In the genomic region with DNA sequence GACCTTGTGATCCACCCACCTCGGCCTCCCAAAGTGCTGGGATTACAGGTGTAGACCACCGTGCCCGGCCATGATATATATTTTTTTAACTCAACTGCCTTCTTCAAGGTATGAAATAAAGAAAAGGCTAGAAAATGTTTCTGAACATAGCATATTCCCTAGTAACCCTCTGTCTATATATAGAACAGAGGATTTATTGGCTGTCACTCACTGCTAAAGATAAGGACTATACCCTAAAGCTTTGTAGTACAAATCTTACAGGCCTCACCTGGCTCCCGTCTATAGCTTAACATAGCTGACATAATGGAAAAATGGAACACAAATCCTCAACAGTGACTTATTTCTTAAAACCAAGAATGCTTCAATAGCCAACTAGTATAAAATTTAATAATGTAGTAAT, we compare ENCODE assay signal across 32 cellular contexts.
"Had no signal": no experiment of that assay in that cellular context is flagged by ENCODE, and none has a peak within 500 bp of the region (broad histone marks: within the 10 kb centered on the region; RNA-seq: fewer than 3 reads in every experiment).

No MANE protein-coding gene starts in this region.

- DNase-seq: activated effector memory CD4-positive, alpha-beta T cell treated with anti-CD3 and anti-CD28 coated beads, Interleukin-2, amount 50 U/mL, for 16 hours; activated effector memory CD4-positive, alpha-beta T cell treated with Interleukin-2 at 50 U/mL for 16 hours; activated gamma-delta T cell; activated gamma-delta T cell treated with Interleukin-2 at 50 U/mL for 16 hours; activated naive CD4-positive, alpha-beta T cell; activated naive CD4-positive, alpha-beta T cell treated with anti-CD3 and anti-CD28 coated beads for 36 hours; activated naive CD4-positive, alpha-beta T cell treated with anti-CD3 and anti-CD28 coated beads, Interleukin-2, amount 10 ng/mL, durations not matched to agents 7 days and 5 days; activated naive CD4-positive, alpha-beta T cell treated with anti-CD3 and anti-CD28 coated beads, Interleukin-2, amount 50 U/mL, for 16 hours; activated naive CD4-positive, alpha-beta T cell treated with Interleukin-2 at 50 U/mL for 16 hours; activated naive CD8-positive, alpha-beta T cell treated with anti-CD3 and anti-CD28 coated beads for 36 hours; activated naive CD8-positive, alpha-beta T cell treated with anti-CD3 and anti-CD28 coated beads, Interleukin-2, amount 10 ng/mL, durations not matched to agents 7 days and 5 days; activated naive CD8-positive, alpha-beta T cell treated with anti-CD3 and anti-CD28 coated beads, Interleukin-2, amount 50 U/mL, for 24 hours; activated T-cell treated with anti-CD3 and anti-CD28 coated beads, Interleukin-2, amount 50 U/mL, for 24 hours; activated T-cell treated with anti-CD3 and anti-CD28 coated beads, Interleukin-2, amount 50 U/mL, for 4 hours; activated T-cell treated with anti-CD3 and anti-CD28 coated beads, Interleukin-2, amount 50 U/mL, for 48 hours; activated T-cell treated with anti-CD3 and anti-CD28 coated beads, Interleukin-2, amount 50 U/mL, for 72 hours; adrenal gland; amniotic stem cell; amygdala; anterior cingulate cortex; aorta; body of pancreas; brain microvascular endothelial cell; central memory CD4-positive, alpha-beta T cell; cerebellar nuclear complex had no signal

- H3K27me3 ChIP-seq: adrenal gland, ascending aorta, body of pancreas, brain microvascular endothelial cell, breast epithelium, cardiac muscle cell had no signal

- FAIRE-seq: astrocyte, bronchial epithelial cell had no signal

- H3K4me1 ChIP-seq: adrenal gland, ascending aorta, body of pancreas, breast epithelium had no signal

- H3K9me3 ChIP-seq: adrenal gland, ascending aorta, body of pancreas, breast epithelium had no signal

- H3K4me3 ChIP-seq: adrenal gland, ascending aorta, body of pancreas, breast epithelium, cardiac muscle cell had no signal

- H3K27ac ChIP-seq: adrenal gland, ascending aorta, body of pancreas, brain microvascular endothelial cell, breast epithelium, cardiac muscle cell had no signal

- H3K36me3 ChIP-seq: adrenal gland, breast epithelium had no signal

- ATAC-seq: activated naive CD4-positive, alpha-beta T cell treated with anti-CD3 and anti-CD28 coated beads, Interleukin-2, amount 50 U/mL, for 72 hours; activated naive CD8-positive, alpha-beta T cell treated with anti-CD3 and anti-CD28 coated beads, Interleukin-2, amount 50 U/mL, for 24 hours; activated T-cell treated with anti-CD3 and anti-CD28 coated beads, Interleukin-2, amount 50 U/mL, for 4 hours; activated T-cell treated with anti-CD3 and anti-CD28 coated beads, Interleukin-2, amount 50 U/mL, for 72 hours; activated T-helper 17 cell treated with anti-CD3 and anti-CD28 coated beads, Interleukin-2, amount 50 U/mL, for 72 hours; body of pancreas had no signal
